17 cellular contexts compared by ENCODE assay signal in genomic region chr12:128726866-128727265, GRCh38.
"Had no signal": no experiment of that assay in that cellular context is flagged by ENCODE, and none has a peak within 500 bp of the region (broad histone marks: within the 10 kb centered on the region; RNA-seq: fewer than 3 reads in every experiment).

No MANE protein-coding gene starts in this region.

- H3K4me1 Mint-ChIP-seq: activated CD4-positive, alpha-beta memory T cell treated with anti-CD3 and anti-CD28 coated beads, Interleukin-2, amount 10 ng/mL, durations not matched to agents 7 days and 5 days; activated CD8-positive, alpha-beta memory T cell treated with anti-CD3 and anti-CD28 coated beads, Interleukin-2, amount 10 ng/mL, durations not matched to agents 7 days and 5 days; nephron; stimulated activated memory B cell treated with anti-CD40 and anti-IgM and Interleukin-4, amounts not matched to agents 10 μg/mL and 1 μg/mL and 100 μg/mL, for 72 hours had no signal

- H3K4me3 Mint-ChIP-seq: activated B cell treated with CpG ODN at 0.5 μM for 24 hours; activated CD4-positive, alpha-beta memory T cell treated with anti-CD3 and anti-CD28 coated beads, Interleukin-2, amount 10 ng/mL, durations not matched to agents 7 days and 5 days; activated CD8-positive, alpha-beta memory T cell treated with anti-CD3 and anti-CD28 coated beads, Interleukin-2, amount 10 ng/mL, durations not matched to agents 7 days and 5 days; activated naive CD8-positive, alpha-beta T cell; nephron; stimulated activated memory B cell treated with anti-CD40 and anti-IgM and Interleukin-4, amounts not matched to agents 10 μg/mL and 1 μg/mL and 100 μg/mL, for 72 hours had no signal

- H3K9me3 Mint-ChIP-seq: activated B cell treated with CpG ODN at 0.5 μM for 24 hours; activated CD4-positive, alpha-beta memory T cell treated with anti-CD3 and anti-CD28 coated beads, Interleukin-2, amount 10 ng/mL, durations not matched to agents 7 days and 5 days; nephron; stimulated activated memory B cell treated with anti-CD40 and anti-IgM and Interleukin-4, amounts not matched to agents 10 μg/mL and 1 μg/mL and 100 μg/mL, for 72 hours had no signal

- DNase-seq: activated B cell treated with CpG ODN at 0.5 μM for 24 hours; activated CD4-positive, alpha-beta memory T cell treated with anti-CD3 and anti-CD28 coated beads, Interleukin-2, amount 10 ng/mL, durations not matched to agents 7 days and 5 days; activated CD4-positive, alpha-beta T cell treated with anti-CD3 and anti-CD28 coated beads for 4 hours; activated CD8-positive, alpha-beta memory T cell treated with anti-CD3 and anti-CD28 coated beads, Interleukin-2, amount 10 ng/mL, durations not matched to agents 7 days and 5 days; effector CD8-positive, alpha-beta T cell; heart left ventricle; mesendoderm; nucleus accumbens; spleen; stimulated activated CD4-positive, alpha-beta T cell treated with anti-CD3 and anti-CD28 coated beads, Interleukin-4, amount 100 ng/mL, for 4 hours had no signal

- H3K36me3 ChIP-seq: esophagus muscularis mucosa, gastroesophageal sphincter, heart left ventricle, spleen, thoracic aorta had no signal

- H3K4me1 ChIP-seq: esophagus muscularis mucosa, gastroesophageal sphincter, heart left ventricle, spleen had no signal

- H3K9me3 ChIP-seq: esophagus muscularis mucosa, gastroesophageal sphincter, heart left ventricle, spleen, thoracic aorta had no signal

- H3K27ac Mint-ChIP-seq: activated B cell treated with CpG ODN at 0.5 μM for 24 hours; activated CD4-positive, alpha-beta memory T cell treated with anti-CD3 and anti-CD28 coated beads, Interleukin-2, amount 10 ng/mL, durations not matched to agents 7 days and 5 days; activated CD8-positive, alpha-beta memory T cell treated with anti-CD3 and anti-CD28 coated beads, Interleukin-2, amount 10 ng/mL, durations not matched to agents 7 days and 5 days; activated naive CD8-positive, alpha-beta T cell; nephron; stimulated activated memory B cell treated with anti-CD40 and anti-IgM and Interleukin-4, amounts not matched to agents 10 μg/mL and 1 μg/mL and 100 μg/mL, for 72 hours had no signal

- ATAC-seq: activated CD8-positive, alpha-beta memory T cell treated with anti-CD3 and anti-CD28 coated beads, Interleukin-2, amount 10 ng/mL, durations not matched to agents 7 days and 5 days; gastroesophageal sphincter; heart left ventricle; sciatic nerve; stimulated activated memory B cell treated with anti-CD40 and anti-IgM and Interleukin-4, amounts not matched to agents 10 μg/mL and 1 μg/mL and 100 μg/mL, for 72 hours had no signal

- H3K4me3 ChIP-seq: esophagus muscularis mucosa, gastroesophageal sphincter, heart left ventricle, spleen, thoracic aorta had no signal

- H3K27ac ChIP-seq: esophagus muscularis mucosa, gastroesophageal sphincter, heart left ventricle, spleen, thoracic aorta had no signal

- H3K36me3 Mint-ChIP-seq: activated CD8-positive, alpha-beta memory T cell treated with anti-CD3 and anti-CD28 coated beads, Interleukin-2, amount 10 ng/mL, durations not matched to agents 7 days and 5 days; activated naive CD8-positive, alpha-beta T cell; stimulated activated memory B cell treated with anti-CD40 and anti-IgM and Interleukin-4, amounts not matched to agents 10 μg/mL and 1 μg/mL and 100 μg/mL, for 72 hours had no signal

- H3K27me3 Mint-ChIP-seq: activated CD4-positive, alpha-beta memory T cell treated with anti-CD3 and anti-CD28 coated beads, Interleukin-2, amount 10 ng/mL, durations not matched to agents 7 days and 5 days had no signal
